In the genomic region with DNA sequence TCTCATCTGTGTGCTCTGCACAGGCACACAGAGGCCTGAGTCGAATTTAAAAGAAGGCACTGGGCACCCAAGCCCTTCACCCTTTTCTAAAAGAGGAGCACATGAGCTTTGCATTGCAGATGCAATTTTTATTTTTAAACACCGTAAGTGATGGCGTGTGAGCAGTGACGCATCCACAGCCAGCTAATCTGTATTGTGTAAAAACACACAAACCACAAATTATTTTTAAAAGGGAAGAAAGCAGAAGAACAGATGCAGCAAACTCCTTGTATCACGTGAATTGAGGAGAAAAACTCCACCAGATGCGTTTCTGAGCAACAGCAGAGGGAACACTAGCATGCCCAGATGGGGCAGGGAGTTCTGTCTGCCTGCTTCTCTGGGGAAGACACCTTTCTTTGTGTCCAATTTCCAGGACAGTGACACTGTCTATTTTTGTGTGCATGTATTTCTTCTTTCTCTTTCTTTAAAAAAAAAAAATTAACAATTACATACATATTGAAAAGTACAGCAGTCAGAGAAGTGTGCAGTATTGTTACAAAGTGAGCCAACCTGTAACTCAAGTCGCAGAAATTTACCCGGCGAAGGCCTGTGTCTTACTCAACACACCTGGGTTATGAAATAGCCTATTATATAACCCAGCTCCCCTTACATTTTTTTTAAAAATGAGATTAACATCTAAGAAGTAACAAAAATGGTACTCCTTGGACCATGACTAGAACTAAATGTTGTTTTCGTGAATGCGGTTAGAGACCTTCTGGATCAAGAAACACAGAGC, we compare ENCODE assay signal across 10 cellular contexts. TPM values are rescaled to one million over a fixed set of nuclear protein-coding genes. Genes with fewer than 3 reads are reported as not detected.
DNase-seq lines count a peak whose midpoint lies in the region; ATAC-seq and TF ChIP-seq lines count a peak whose summit lies in the region.
"Had no signal": no experiment of that assay in that cellular context is flagged by ENCODE, and none has a peak within 500 bp of the region (broad histone marks: within the 10 kb centered on the region; RNA-seq: fewer than 3 reads in every experiment).

No MANE protein-coding gene starts in this region.

- POLR2A ChIA-PET in Caco-2 (lab: Charles Lee), result no interaction called here

- H3K27me3 ChIP-seq in stomach smooth muscle (ENCODE audit: control insufficient read depth in 1 of 2, insufficient read depth in 2 of 2, low read length in 2 of 2) (no peaks in the 10 kb centered on the region), Caco-2 (replicated peaks; ENCODE audit: control insufficient read depth, insufficient read depth, low read length) (no peaks in the 10 kb centered on the region)

- H3K4me1 Mint-ChIP-seq in Caco-2 (ENCODE audit: low read depth, unreplicated experiment), result no peaks in the 10 kb centered on the region

- H3K9me3 ChIP-seq in stomach smooth muscle (ENCODE audit: control insufficient read depth in 2 of 2, low read length in 2 of 2), result no peaks in the 10 kb centered on the region
- no peaks in the 10 kb centered on the region for H3K9me3 ChIP-seq in Caco-2

- intact Hi-C loops in Caco-2 (cut with micrococcal nuclease; ENCODE audit: unreplicated experiment), result no loop called here

- DNase-seq in MV-4-11 (lab: John Stamatoyannopoulos, UW) (peak; percentile 98), fibroblast of gingiva (ENCODE audit: low read depth) (peak; percentile 89), foreskin melanocyte (no peak), Caco-2 (no peak), cortex of kidney (lab: John Stamatoyannopoulos, UW) (no peak)
- no peak for DNase-seq in activated naive CD4-positive, alpha-beta T cell treated with Interleukin-2 at 50 U/mL for 16 hours
- DNase-seq: WERI-Rb-1 had no signal

- no peaks in the 10 kb centered on the region for H3K36me3 Mint-ChIP-seq in Caco-2 (ENCODE audit: insufficient read depth, unreplicated experiment)

- H3K36me3 ChIP-seq in stomach smooth muscle (ENCODE audit: control insufficient read depth in 2 of 2, insufficient read depth in 2 of 2, low read length in 2 of 2), result no peaks in the 10 kb centered on the region
- no peaks in the 10 kb centered on the region for H3K36me3 ChIP-seq in Caco-2 (ENCODE audit: control insufficient read depth, insufficient read depth, low read length)
- H3K36me3 ChIP-seq: WERI-Rb-1 had no signal

- CTCF ChIA-PET in Caco-2 (lab: Charles Lee), result no interaction called here

- H3K9me3 Mint-ChIP-seq in Caco-2 (ENCODE audit: unreplicated experiment), result no peaks in the 10 kb centered on the region
- H3K9me3 Mint-ChIP-seq: stimulated activated naive CD8-positive, alpha-beta T cell treated with anti-CD3 and anti-CD28 coated beads, Interleukin-15, Interleukin-2, amounts not matched to agents 100 ng/mL and 50 ng/mL, for 24 hours had no signal

- H3K4me3 ChIP-seq in stomach smooth muscle (ENCODE audit: low read length in 2 of 2) (peak overlapping the region; percentile 23 to 44), Caco-2 (ENCODE audit: low read depth, low read length) (no peak overlapping the region)

- ATAC-seq in GM19351 (IDR thresholded peaks at IDR 0.05; ENCODE audit: unreplicated experiment), result peak; percentile 56

- H3K4me1 ChIP-seq in stomach smooth muscle (ENCODE audit: control insufficient read depth, insufficient read depth, low read length), result peaks cover 22% of the 10 kb centered on the region
- H3K4me1 ChIP-seq in Caco-2, result 0 out of 2 replicates have a peak, but pooled peaks cover 7% of the 10 kb centered on the region

- H3K27ac Mint-ChIP-seq in Caco-2 (ENCODE audit: unreplicated experiment), result no peak overlapping the region
- H3K27ac Mint-ChIP-seq: stimulated activated naive CD8-positive, alpha-beta T cell treated with anti-CD3 and anti-CD28 coated beads, Interleukin-15, Interleukin-2, amounts not matched to agents 100 ng/mL and 50 ng/mL, for 24 hours had no signal

- BruUV-seq in Caco-2 (replicated peaks; lab: Mats Ljungman, UMichigan), result no TSS peak

- no peaks in the 10 kb centered on the region for H3K27me3 Mint-ChIP-seq in Caco-2 (ENCODE audit: insufficient read depth, unreplicated experiment)
- H3K27me3 Mint-ChIP-seq: stimulated activated naive CD8-positive, alpha-beta T cell treated with anti-CD3 and anti-CD28 coated beads, Interleukin-15, Interleukin-2, amounts not matched to agents 100 ng/mL and 50 ng/mL, for 24 hours had no signal

- H3K4me3 Mint-ChIP-seq in Caco-2 (ENCODE audit: unreplicated experiment), result no peak overlapping the region
- H3K4me3 Mint-ChIP-seq: stimulated activated naive CD8-positive, alpha-beta T cell treated with anti-CD3 and anti-CD28 coated beads, Interleukin-15, Interleukin-2, amounts not matched to agents 100 ng/mL and 50 ng/mL, for 24 hours had no signal

- TF ChIP-seq CTCF in Caco-2 (IDR thresholded peaks at IDR 0.05; ENCODE audit: insufficient read depth in 1 of 2, low read depth in 1 of 2, low read length in 1 of 2, severe bottlenecking in 1 of 2, unreplicated experiment in 1 of 2), result no peak

- H3K27ac ChIP-seq in stomach smooth muscle (ENCODE audit: low read length), result peak overlapping the region; percentile 11
- H3K27ac ChIP-seq: WERI-Rb-1 had no signal

- H3K9ac ChIP-seq in stomach smooth muscle (ENCODE audit: low read length in 2 of 2), result no peak overlapping the region

RNA-seq across cellular contexts. Expression of gene EEPD1, which starts 39.2 kb away (rescaled TPM):
- total RNA-seq in Caco-2 (2022), result 1.8 and 2.1 TPM in 2 replicates

Comparison
In these comparisons a context has a peak if more than half of its experiments do, and no peak if none do; other contexts are left out.
1. DNase-seq: peak in MV-4-11 (single experiment) and fibroblast of gingiva (single experiment); none in foreskin melanocyte (single experiment), Caco-2 (0 of 2), activated naive CD4-positive, alpha-beta T cell treated with Interleukin-2 at 50 U/mL for 16 hours (single experiment) and cortex of kidney (single experiment).